ENCODE assay signal across 23 cellular contexts in genomic region chr19:45866400-45867176, GRCh38. TPM values are rescaled to one million over a fixed set of nuclear protein-coding genes. Genes with fewer than 3 reads are reported as not detected.
DNase-seq lines count a peak whose midpoint lies in the region; ATAC-seq, FAIRE-seq and TF ChIP-seq lines count a peak whose summit lies in the region.
"Had no signal": no experiment of that assay in that cellular context is flagged by ENCODE, and none has a peak within 500 bp of the region (broad histone marks: within the 10 kb centered on the region; RNA-seq: fewer than 3 reads in every experiment).

No MANE protein-coding gene starts in this region.

- POLR2A ChIA-PET in HepG2 (lab: Yijun Ruan, JAX), result interaction anchor here (0.9 to 13.2 kb wide), 3 partner anchors 10 to 29 kb away, joined by 3 to 388 read pairs (median 4); partner anchors contain the start of gene IRF2BP1

- intact Hi-C loops in HepG2 (cut with micrococcal nuclease; ENCODE audit: unreplicated experiment), result no loop called here
- intact Hi-C loops in activated T-helper 2 cell treated with anti-CD3 and anti-CD28 coated beads, Interferon-gamma antibody, Interleukin-2, Interleukin-4, amounts not matched to agents 10 μg/mL and 5 μg/mL and 100 μg/mL, durations not matched to agents 14 hours and 24 hours and 36 hours (cut with micrococcal nuclease), result no loop called here

- H3K79me2 ChIP-seq in HepG2 (ENCODE audit: insufficient read depth, low read length), result peaks cover 60% of the 10 kb centered on the region

- peaks cover 3 to 18% (median 10%) of the 10 kb centered on the region in 4 donors for H3K4me1 ChIP-seq in Peyer's patch
- H3K4me1 ChIP-seq in HepG2 (ENCODE audit: insufficient read depth, low read length), result peaks cover 57% of the 10 kb centered on the region
- no peaks in the 10 kb centered on the region for H3K4me1 ChIP-seq in small intestine (ENCODE audit: control insufficient read depth in 2 of 2, insufficient read depth in 1 of 2, low read depth in 1 of 2, low read length in 1 of 2)

- peak overlapping the region; percentile 80; the same call in 1 of the 2 replicates for H3K9ac ChIP-seq in HepG2 (ENCODE audit: insufficient read depth, low read depth, low read length)

- H3K36me3 ChIP-seq in Peyer's patch (no peaks in the 10 kb centered on the region), HepG2 (replicated peaks in 1 of 2; ENCODE audit: control insufficient read depth in 1 of 2, insufficient read depth in 2 of 2, low read length in 2 of 2) (no peaks in the 10 kb centered on the region; a peak in 1 of 5 replicates), small intestine (ENCODE audit: control insufficient read depth in 2 of 2, insufficient read depth in 2 of 2, low read length in 2 of 2) (no peaks in the 10 kb centered on the region)
- H3K36me3 ChIP-seq: gastrocnemius medialis, thyroid gland had no signal

- peaks cover 29% of the 10 kb centered on the region for H3K27me3 Mint-ChIP-seq in activated T-helper 2 cell treated with anti-CD3 and anti-CD28 coated beads, Interferon-gamma antibody, Interleukin-2, Interleukin-4, amounts not matched to agents 10 μg/mL and 5 μg/mL and 100 μg/mL, durations not matched to agents 14 hours and 24 hours and 36 hours (ENCODE audit: low read depth)

- H2AFZ ChIP-seq in HepG2 (ENCODE audit: low read length), result no peak overlapping the region

- H3K4me3 Mint-ChIP-seq in activated T-helper 2 cell treated with anti-CD3 and anti-CD28 coated beads, Interferon-gamma antibody, Interleukin-2, Interleukin-4, amounts not matched to agents 10 μg/mL and 5 μg/mL and 100 μg/mL, durations not matched to agents 14 hours and 24 hours and 36 hours (ENCODE audit: low read depth), result no peak overlapping the region

- no peak for TF ChIP-seq RAD21 in HepG2 (CRISPR knock-in tag; IDR thresholded peaks at IDR 0.05)

- TF ChIP-seq POLR2A in Peyer's patch (IDR thresholded peaks at IDR 0.05), result peak in 1 of 2 donors; percentile 40
- TF ChIP-seq POLR2A in HepG2 (IDR thresholded peaks at IDR 0.05; ENCODE audit: insufficient read depth in 1 of 2, low read depth in 2 of 2, low read length in 2 of 2), result no peak

- H3K27ac Mint-ChIP-seq in activated T-helper 2 cell treated with anti-CD3 and anti-CD28 coated beads, Interferon-gamma antibody, Interleukin-2, Interleukin-4, amounts not matched to agents 10 μg/mL and 5 μg/mL and 100 μg/mL, durations not matched to agents 14 hours and 24 hours and 36 hours, result no peak overlapping the region
- H3K27ac Mint-ChIP-seq: CD4-positive, CD25-positive, alpha-beta regulatory T cell had no signal

- FAIRE-seq in HepG2 (lab: Jason Lieb, UNC), result no peak
- FAIRE-seq in small intestine (lab: Jason Lieb, UNC), result no peak

- 0 out of 2 replicates have a peak, but pooled peaks cover 14% of the 10 kb centered on the region for H4K20me1 ChIP-seq in HepG2 (ENCODE audit: insufficient read depth, low read length)

- peak overlapping the region in 3 of 4 donors; percentile 63 to 68 (median 65) for H3K27ac ChIP-seq in Peyer's patch
- H3K27ac ChIP-seq in HepG2 (ENCODE audit: extremely low read length, insufficient read depth, low read length), result peak overlapping the region; percentile 49
- peak overlapping the region; percentile 52 to 65 for H3K27ac ChIP-seq in small intestine (ENCODE audit: low read depth in 1 of 2, low read length in 1 of 2)
- H3K27ac ChIP-seq: gastrocnemius medialis, thyroid gland, VCaP had no signal

- H3K9me3 ChIP-seq in Peyer's patch, result no peaks in the 10 kb centered on the region
- no peaks in the 10 kb centered on the region for H3K9me3 ChIP-seq in HepG2 (ENCODE audit: low read length)
- no peaks in the 10 kb centered on the region for H3K9me3 ChIP-seq in small intestine (ENCODE audit: control insufficient read depth, low read depth)
- H3K9me3 ChIP-seq: gastrocnemius medialis, thyroid gland had no signal

- TF ChIP-seq EP300 in HepG2 (IDR thresholded peaks at IDR 0.05; ENCODE audit: low read depth in 2 of 2, low read length in 2 of 2) (no peak), HepG2 (CRISPR knock-in tag; IDR thresholded peaks at IDR 0.05; ENCODE audit: borderline replicate concordance) (no peak)

- CTCF ChIA-PET in HepG2 (lab: Yijun Ruan, JAX; ENCODE audit: low intra/inter-chr PET ratio, low total read pairs), result interaction anchor here (5.8 kb wide), 1 partner anchor 17 kb away, joined by 263 read pairs; the partner anchor contains the start of gene IRF2BP1

- H3K4me1 Mint-ChIP-seq in activated T-helper 2 cell treated with anti-CD3 and anti-CD28 coated beads, Interferon-gamma antibody, Interleukin-2, Interleukin-4, amounts not matched to agents 10 μg/mL and 5 μg/mL and 100 μg/mL, durations not matched to agents 14 hours and 24 hours and 36 hours (ENCODE audit: low read depth), result peaks cover 18% of the 10 kb centered on the region

- 75% methylated on average over 7 of the region's 11 CpGs for WGBS in HepG2 (ENCODE audit: low lambda C conversion rate)
- WGBS in small intestine, 3 donors, result 9 to 47% (median 41%) methylated on average over 11 of the region's 11 CpGs

- H3K27me3 ChIP-seq in Peyer's patch, result no peaks in the 10 kb centered on the region
- H3K27me3 ChIP-seq in HepG2 (ENCODE audit: control insufficient read depth in 1 of 2, insufficient read depth in 2 of 2, low read length in 2 of 2), result no peaks in the 10 kb centered on the region; a peak in 1 of 5 replicates
- no peaks in the 10 kb centered on the region for H3K27me3 ChIP-seq in small intestine (ENCODE audit: control insufficient read depth in 2 of 2, insufficient read depth in 2 of 2, low read length in 2 of 2)

- DNase-seq in Peyer's patch (peak in 2 of 3 donors; percentile 52 to 69), HepG2 (ENCODE audit: low spot score) (no peak), small intestine (peak; percentile 76), NCI-H2029 (lab: John Stamatoyannopoulos, UW) (no peak)
- no peak for DNase-seq in stimulated activated naive CD4-positive, alpha-beta T cell treated with Interleukin-2 at 50 U/mL for 16 hours (lab: John Stamatoyannopoulos, UW)
- DNase-seq in activated T-helper 2 cell treated with anti-CD3 and anti-CD28 coated beads, Interferon-gamma antibody, Interleukin-2, Interleukin-4, amounts not matched to agents 10 μg/mL and 5 μg/mL and 100 μg/mL, durations not matched to agents 14 hours and 24 hours and 36 hours (ENCODE audit: low spot score), result no peak
- DNase-seq: activated CD4-positive, alpha-beta T cell treated with anti-CD3 and anti-CD28 coated beads, Interleukin-2, amount 50 U/mL, for 48 hours; activated naive CD4-positive, alpha-beta T cell treated with Interleukin-2 at 50 U/mL for 16 hours; amygdala; CD4-positive, CD25-positive, alpha-beta regulatory T cell; gastrocnemius medialis; HCEC 1CT; NCI-H1417; NCI-H2171; NCI-H526 treated with DMSO at 0.1 percent for 48 hours; stimulated activated CD4-positive, alpha-beta T cell treated with anti-CD3 and anti-CD28 coated beads, Interleukin-15, amount 100 ng/mL, for 24 hours; thyroid gland had no signal

- no peak for ATAC-seq in HepG2
- ATAC-seq: esophagus mucosa, gastrocnemius medialis, left lobe of liver had no signal

- H3K4me3 ChIP-seq in Peyer's patch (peak overlapping the region in 3 of 4 donors; percentile 8 to 88 (median 87)), HepG2 (replicated peaks in 1 of 3; ENCODE audit: insufficient read depth in 1 of 3, low read depth in 2 of 3, low read length in 3 of 3) (peak overlapping the region; percentile 90 to 97 (median 92)), small intestine (ENCODE audit: low read depth in 1 of 2, low read length in 2 of 2) (peak overlapping the region; percentile 17 to 39)
- H3K4me3 ChIP-seq: gastrocnemius medialis, thyroid gland had no signal

- no peaks in the 10 kb centered on the region for H3K9me3 Mint-ChIP-seq in activated T-helper 2 cell treated with anti-CD3 and anti-CD28 coated beads, Interferon-gamma antibody, Interleukin-2, Interleukin-4, amounts not matched to agents 10 μg/mL and 5 μg/mL and 100 μg/mL, durations not matched to agents 14 hours and 24 hours and 36 hours

- BruUV-seq in HepG2 (replicated peaks; lab: Mats Ljungman, UMichigan), result no TSS peak

- no peak for TF ChIP-seq CTCF in Peyer's patch (IDR thresholded peaks at IDR 0.05)
- TF ChIP-seq CTCF in HepG2 (CRISPR knock-in tag; IDR thresholded peaks at IDR 0.05), result no peak

- peaks cover 5% of the 10 kb centered on the region for H3K36me3 Mint-ChIP-seq in activated T-helper 2 cell treated with anti-CD3 and anti-CD28 coated beads, Interferon-gamma antibody, Interleukin-2, Interleukin-4, amounts not matched to agents 10 μg/mL and 5 μg/mL and 100 μg/mL, durations not matched to agents 14 hours and 24 hours and 36 hours (ENCODE audit: low read depth)
- H3K36me3 Mint-ChIP-seq: CD4-positive, CD25-positive, alpha-beta regulatory T cell had no signal

- in situ Hi-C loops in HepG2 (cut with HindIII; ENCODE audit: extremely low pct_ligation_motif_present, low pct_unique_long_range_greater_than_20kb), result no loop called here

- H3K4me2 ChIP-seq in HepG2 (ENCODE audit: low read depth, low read length), result peak overlapping the region; percentile 79

RNA-seq across cellular contexts. Expression of gene FOXA3, which starts 2.5 kb away (rescaled TPM):
- total RNA-seq in Peyer's patch (10 to 100 TPM in 3 of 4 donors, 1 to 10 TPM in 1; 9.1 to 17.0 (median 10.6) TPM), HepG2 (2016; rRNA removed; fragmentation: Illumina TruSeq; extraction: Trizol) (27.6 and 29.8 TPM in 2 replicates)
- 18.2 and 19.5 TPM in 2 replicates for total RNA-seq in HepG2 (2016; cell fraction: cytosol; rRNA removed; fragmentation: Illumina TruSeq; extraction: Trizol; ENCODE audit: low read depth)
- 27.8 and 29.1 TPM in 2 replicates for total RNA-seq in HepG2 (2016; cell fraction: insoluble cytoplasmic fraction; rRNA removed; fragmentation: Illumina TruSeq; extraction: Trizol)
- total RNA-seq in HepG2 (2016; cell fraction: membrane; rRNA removed; fragmentation: Illumina TruSeq; extraction: Trizol), result 34.4 and 34.7 TPM in 2 replicates
- total RNA-seq in HepG2 (2016; cell fraction: nucleus; rRNA removed; fragmentation: Illumina TruSeq; extraction: Trizol), result 12.7 and 14.6 TPM in 2 replicates
- polyA plus RNA-seq in HepG2 (2011; rRNA removed) (47.6 and 61.6 TPM in 2 replicates), small intestine (10 to 100 TPM; 15.7 to 24.8 (median 21.5) TPM)
- polyA plus RNA-seq in HepG2 (2011; cell fraction: cytosol; rRNA removed), result 51.9 and 75.3 TPM in 2 replicates
- polyA plus RNA-seq in HepG2 (2011; cell fraction: nucleus; rRNA removed), result 17.5 and 27.3 TPM in 2 replicates
- 16.1 and 27.5 TPM in 2 replicates for polyA plus RNA-seq in HepG2 (2012)
- 12.4 and 15.4 TPM in 2 replicates for polyA plus RNA-seq in HepG2 (2016; cell fraction: cytosol; fragmentation: Illumina TruSeq; extraction: Trizol; ENCODE audit: low read depth)
- polyA plus RNA-seq in HepG2 (2016; cell fraction: insoluble cytoplasmic fraction; fragmentation: Illumina TruSeq; extraction: Trizol; ENCODE audit: low read depth), result 32.3 and 32.7 TPM in 2 replicates
- polyA plus RNA-seq in HepG2 (2016; cell fraction: membrane; fragmentation: Illumina TruSeq; extraction: Trizol; ENCODE audit: low read depth), result 19.9 and 23.8 TPM in 2 replicates
- polyA plus RNA-seq in HepG2 (2016; cell fraction: nucleus; fragmentation: Illumina TruSeq; extraction: Trizol; ENCODE audit: insufficient read depth, low read depth), result 23.8 and 24.4 TPM in 2 replicates
- polyA minus RNA-seq in HepG2 (2011; rRNA and poly(A)+ RNA removed; ENCODE audit: low replicate concordance), result 0.42 and 103 TPM in 2 replicates
- polyA minus RNA-seq in HepG2 (2011; cell fraction: cytosol; rRNA and poly(A)+ RNA removed), result 27.8 and 30.5 TPM in 2 replicates
- polyA minus RNA-seq in HepG2 (2011; cell fraction: nucleus; rRNA and poly(A)+ RNA removed), result 7.2 and 12.8 TPM in 2 replicates
- total RNA-seq in activated T-helper 2 cell treated with anti-CD3 and anti-CD28 coated beads, Interferon-gamma antibody, Interleukin-2, Interleukin-4, amounts not matched to agents 10 μg/mL and 5 μg/mL and 100 μg/mL, durations not matched to agents 14 hours and 24 hours and 36 hours, result 0.37 and 0.60 TPM in 2 replicates
- total RNA-seq: cardiac septum; CD4-positive, CD25-positive, alpha-beta regulatory T cell; esophagus mucosa; gastrocnemius medialis; mononuclear cell; T-helper 1 cell treated with Interleukin-12 subunit alpha and Interleukin-12 subunit beta and Interleukin-4 antibody, amounts not matched to agents 30 ng/mL and 1 ng/mL, for 36 hours; thyroid gland had no signal
- polyA plus RNA-seq: CD4-positive, CD25-positive, alpha-beta regulatory T cell had no signal

RNA-seq across cellular contexts. Expression of gene SYMPK, which starts 3.6 kb away (rescaled TPM):
- total RNA-seq in Peyer's patch (100 to 1,000 TPM in 1 of 4 donors, 10 to 100 TPM in 3; 44.0 to 158 (median 90.3) TPM), HepG2 (2016; rRNA removed; fragmentation: Illumina TruSeq; extraction: Trizol) (19.9 and 21.9 TPM in 2 replicates)
- total RNA-seq in HepG2 (2016; cell fraction: cytosol; rRNA removed; fragmentation: Illumina TruSeq; extraction: Trizol; ENCODE audit: low read depth), result 9.2 and 10.2 TPM in 2 replicates
- 17.2 and 21.4 TPM in 2 replicates for total RNA-seq in HepG2 (2016; cell fraction: insoluble cytoplasmic fraction; rRNA removed; fragmentation: Illumina TruSeq; extraction: Trizol)
- total RNA-seq in HepG2 (2016; cell fraction: membrane; rRNA removed; fragmentation: Illumina TruSeq; extraction: Trizol), result 13.2 and 15.6 TPM in 2 replicates
- total RNA-seq in HepG2 (2016; cell fraction: nucleus; rRNA removed; fragmentation: Illumina TruSeq; extraction: Trizol), result 25.6 and 28.5 TPM in 2 replicates
- polyA plus RNA-seq in HepG2 (2011; rRNA removed) (55.7 and 67.8 TPM in 2 replicates), small intestine (100 to 1,000 TPM in 1 of 3 donors, 10 to 100 TPM in 2; 68.1 to 106 (median 76.7) TPM)
- polyA plus RNA-seq in HepG2 (2011; cell fraction: cytosol; rRNA removed), result 29.9 and 41.2 TPM in 2 replicates
- 174 and 217 TPM in 2 replicates for polyA plus RNA-seq in HepG2 (2011; cell fraction: nucleus; rRNA removed)
- polyA plus RNA-seq in HepG2 (2012), result 38.1 and 46.9 TPM in 2 replicates
- polyA plus RNA-seq in HepG2 (2016; cell fraction: cytosol; fragmentation: Illumina TruSeq; extraction: Trizol; ENCODE audit: low read depth), result 5.0 and 6.1 TPM in 2 replicates
- polyA plus RNA-seq in HepG2 (2016; cell fraction: insoluble cytoplasmic fraction; fragmentation: Illumina TruSeq; extraction: Trizol; ENCODE audit: low read depth), result 26.5 and 39.8 TPM in 2 replicates
- 10.4 and 10.6 TPM in 2 replicates for polyA plus RNA-seq in HepG2 (2016; cell fraction: membrane; fragmentation: Illumina TruSeq; extraction: Trizol; ENCODE audit: low read depth)
- polyA plus RNA-seq in HepG2 (2016; cell fraction: nucleus; fragmentation: Illumina TruSeq; extraction: Trizol; ENCODE audit: insufficient read depth, low read depth), result 86.7 and 87.3 TPM in 2 replicates
- polyA minus RNA-seq in HepG2 (2011; rRNA and poly(A)+ RNA removed; ENCODE audit: low replicate concordance), result 90.3 and 124 TPM in 2 replicates
- polyA minus RNA-seq in HepG2 (2011; cell fraction: cytosol; rRNA and poly(A)+ RNA removed), result 40.3 and 51.8 TPM in 2 replicates
- 40.8 and 43.1 TPM in 2 replicates for polyA minus RNA-seq in HepG2 (2011; cell fraction: nucleus; rRNA and poly(A)+ RNA removed)
- 121 and 131 TPM in 2 replicates for total RNA-seq in activated T-helper 2 cell treated with anti-CD3 and anti-CD28 coated beads, Interferon-gamma antibody, Interleukin-2, Interleukin-4, amounts not matched to agents 10 μg/mL and 5 μg/mL and 100 μg/mL, durations not matched to agents 14 hours and 24 hours and 36 hours

RNA-seq across cellular contexts. Expression of gene IRF2BP1, which starts 19.4 kb away (rescaled TPM):
- total RNA-seq in Peyer's patch (10 to 100 TPM; 18.2 to 26.4 (median 23.1) TPM), HepG2 (2016; rRNA removed; fragmentation: Illumina TruSeq; extraction: Trizol) (9.7 and 14.3 TPM in 2 replicates)
- 2.8 and 3.4 TPM in 2 replicates for total RNA-seq in HepG2 (2016; cell fraction: cytosol; rRNA removed; fragmentation: Illumina TruSeq; extraction: Trizol; ENCODE audit: low read depth)
- total RNA-seq in HepG2 (2016; cell fraction: insoluble cytoplasmic fraction; rRNA removed; fragmentation: Illumina TruSeq; extraction: Trizol), result 10.5 and 13.6 TPM in 2 replicates
- 8.1 and 9.5 TPM in 2 replicates for total RNA-seq in HepG2 (2016; cell fraction: membrane; rRNA removed; fragmentation: Illumina TruSeq; extraction: Trizol)
- total RNA-seq in HepG2 (2016; cell fraction: nucleus; rRNA removed; fragmentation: Illumina TruSeq; extraction: Trizol), result 5.7 and 6.8 TPM in 2 replicates
- polyA plus RNA-seq in HepG2 (2011; rRNA removed) (4.3 and 6.1 TPM in 2 replicates), small intestine (10 to 100 TPM; 14.5 to 16.7 (median 14.6) TPM)
- polyA plus RNA-seq in HepG2 (2011; cell fraction: cytosol; rRNA removed), result 4.2 and 8.1 TPM in 2 replicates
- 6.3 and 6.9 TPM in 2 replicates for polyA plus RNA-seq in HepG2 (2011; cell fraction: nucleus; rRNA removed)
- polyA plus RNA-seq in HepG2 (2012), result 6.9 and 7.1 TPM in 2 replicates
- polyA plus RNA-seq in HepG2 (2016; cell fraction: cytosol; fragmentation: Illumina TruSeq; extraction: Trizol; ENCODE audit: low read depth), result 2.7 TPM in 2 replicates
- polyA plus RNA-seq in HepG2 (2016; cell fraction: insoluble cytoplasmic fraction; fragmentation: Illumina TruSeq; extraction: Trizol; ENCODE audit: low read depth), result 13.7 and 14.2 TPM in 2 replicates
- polyA plus RNA-seq in HepG2 (2016; cell fraction: membrane; fragmentation: Illumina TruSeq; extraction: Trizol; ENCODE audit: low read depth), result 5.9 and 6.5 TPM in 2 replicates
- 10.3 and 12.1 TPM in 2 replicates for polyA plus RNA-seq in HepG2 (2016; cell fraction: nucleus; fragmentation: Illumina TruSeq; extraction: Trizol; ENCODE audit: insufficient read depth, low read depth)
- polyA minus RNA-seq in HepG2 (2011; rRNA and poly(A)+ RNA removed; ENCODE audit: low replicate concordance), result 9.0 and 16.6 TPM in 2 replicates
- 10.0 and 10.9 TPM in 2 replicates for polyA minus RNA-seq in HepG2 (2011; cell fraction: cytosol; rRNA and poly(A)+ RNA removed)
- 5.2 and 7.0 TPM in 2 replicates for polyA minus RNA-seq in HepG2 (2011; cell fraction: nucleus; rRNA and poly(A)+ RNA removed)
- 15.7 and 17.1 TPM in 2 replicates for total RNA-seq in activated T-helper 2 cell treated with anti-CD3 and anti-CD28 coated beads, Interferon-gamma antibody, Interleukin-2, Interleukin-4, amounts not matched to agents 10 μg/mL and 5 μg/mL and 100 μg/mL, durations not matched to agents 14 hours and 24 hours and 36 hours

RNA-seq across cellular contexts. Expression of gene MYPOP, which starts 35.8 kb away (rescaled TPM):
- total RNA-seq in Peyer's patch (10 to 100 TPM in 3 of 4 donors, 1 to 10 TPM in 1; 4.1 to 17.7 (median 14.2) TPM), HepG2 (2016; rRNA removed; fragmentation: Illumina TruSeq; extraction: Trizol) (2.7 TPM in 2 replicates)
- 4.3 and 5.1 TPM in 2 replicates for total RNA-seq in HepG2 (2016; cell fraction: cytosol; rRNA removed; fragmentation: Illumina TruSeq; extraction: Trizol; ENCODE audit: low read depth)
- total RNA-seq in HepG2 (2016; cell fraction: insoluble cytoplasmic fraction; rRNA removed; fragmentation: Illumina TruSeq; extraction: Trizol), result 1.9 and 2.9 TPM in 2 replicates
- 9.0 and 9.5 TPM in 2 replicates for total RNA-seq in HepG2 (2016; cell fraction: membrane; rRNA removed; fragmentation: Illumina TruSeq; extraction: Trizol)
- 2.3 and 2.8 TPM in 2 replicates for total RNA-seq in HepG2 (2016; cell fraction: nucleus; rRNA removed; fragmentation: Illumina TruSeq; extraction: Trizol)
- polyA plus RNA-seq in HepG2 (2011; rRNA removed) (2.2 and 2.3 TPM in 2 replicates), small intestine (10 to 100 TPM in 1 of 3 donors, 1 to 10 TPM in 2; 4.8 to 10.7 (median 7.3) TPM)
- polyA plus RNA-seq in HepG2 (2011; cell fraction: cytosol; rRNA removed), result 1.5 and 1.6 TPM in 2 replicates
- 5.0 and 5.9 TPM in 2 replicates for polyA plus RNA-seq in HepG2 (2011; cell fraction: nucleus; rRNA removed)
- 5.1 and 6.0 TPM in 2 replicates for polyA plus RNA-seq in HepG2 (2012)
- 21.8 and 22.7 TPM in 2 replicates for polyA plus RNA-seq in HepG2 (2016; cell fraction: cytosol; fragmentation: Illumina TruSeq; extraction: Trizol; ENCODE audit: low read depth)
- polyA plus RNA-seq in HepG2 (2016; cell fraction: insoluble cytoplasmic fraction; fragmentation: Illumina TruSeq; extraction: Trizol; ENCODE audit: low read depth), result 6.5 and 9.2 TPM in 2 replicates
- polyA plus RNA-seq in HepG2 (2016; cell fraction: membrane; fragmentation: Illumina TruSeq; extraction: Trizol; ENCODE audit: low read depth), result 27.3 and 32.0 TPM in 2 replicates
- 16.7 and 17.0 TPM in 2 replicates for polyA plus RNA-seq in HepG2 (2016; cell fraction: nucleus; fragmentation: Illumina TruSeq; extraction: Trizol; ENCODE audit: insufficient read depth, low read depth)
- polyA minus RNA-seq in HepG2 (2011; rRNA and poly(A)+ RNA removed; ENCODE audit: low replicate concordance), result 0.23 and 1.9 TPM in 2 replicates
- 2.7 and 2.8 TPM in 2 replicates for polyA minus RNA-seq in HepG2 (2011; cell fraction: cytosol; rRNA and poly(A)+ RNA removed)
- polyA minus RNA-seq in HepG2 (2011; cell fraction: nucleus; rRNA and poly(A)+ RNA removed), result 2.4 TPM in 2 replicates
- 7.3 and 8.6 TPM in 2 replicates for total RNA-seq in activated T-helper 2 cell treated with anti-CD3 and anti-CD28 coated beads, Interferon-gamma antibody, Interleukin-2, Interleukin-4, amounts not matched to agents 10 μg/mL and 5 μg/mL and 100 μg/mL, durations not matched to agents 14 hours and 24 hours and 36 hours

RNA-seq across cellular contexts. Expression of gene NANOS2, which starts 48.0 kb away (rescaled TPM):
- total RNA-seq in Peyer's patch (not detected), HepG2 (2016; rRNA removed; fragmentation: Illumina TruSeq; extraction: Trizol) (not detected in 2 replicates)
- not detected in 2 replicates for total RNA-seq in HepG2 (2016; cell fraction: cytosol; rRNA removed; fragmentation: Illumina TruSeq; extraction: Trizol; ENCODE audit: low read depth)
- not detected in 2 replicates for total RNA-seq in HepG2 (2016; cell fraction: insoluble cytoplasmic fraction; rRNA removed; fragmentation: Illumina TruSeq; extraction: Trizol)
- not detected in 2 replicates for total RNA-seq in HepG2 (2016; cell fraction: membrane; rRNA removed; fragmentation: Illumina TruSeq; extraction: Trizol)
- total RNA-seq in HepG2 (2016; cell fraction: nucleus; rRNA removed; fragmentation: Illumina TruSeq; extraction: Trizol), result not detected in 2 replicates
- polyA plus RNA-seq in HepG2 (2011; rRNA removed) (not detected in 2 replicates), small intestine (not detected)
- not detected in 2 replicates for polyA plus RNA-seq in HepG2 (2011; cell fraction: cytosol; rRNA removed)
- polyA plus RNA-seq in HepG2 (2011; cell fraction: nucleus; rRNA removed), result 0.07 TPM in 1 of 2 replicates, not detected in the other
- not detected in 2 replicates for polyA plus RNA-seq in HepG2 (2012)
- polyA plus RNA-seq in HepG2 (2016; cell fraction: cytosol; fragmentation: Illumina TruSeq; extraction: Trizol; ENCODE audit: low read depth), result not detected in 2 replicates
- not detected in 2 replicates for polyA plus RNA-seq in HepG2 (2016; cell fraction: insoluble cytoplasmic fraction; fragmentation: Illumina TruSeq; extraction: Trizol; ENCODE audit: low read depth)
- not detected in 2 replicates for polyA plus RNA-seq in HepG2 (2016; cell fraction: membrane; fragmentation: Illumina TruSeq; extraction: Trizol; ENCODE audit: low read depth)
- not detected in 2 replicates for polyA plus RNA-seq in HepG2 (2016; cell fraction: nucleus; fragmentation: Illumina TruSeq; extraction: Trizol; ENCODE audit: insufficient read depth, low read depth)
- polyA minus RNA-seq in HepG2 (2011; rRNA and poly(A)+ RNA removed; ENCODE audit: low replicate concordance), result not detected in 2 replicates
- polyA minus RNA-seq in HepG2 (2011; cell fraction: cytosol; rRNA and poly(A)+ RNA removed), result not detected in 2 replicates
- not detected in 2 replicates for polyA minus RNA-seq in HepG2 (2011; cell fraction: nucleus; rRNA and poly(A)+ RNA removed)
- total RNA-seq in activated T-helper 2 cell treated with anti-CD3 and anti-CD28 coated beads, Interferon-gamma antibody, Interleukin-2, Interleukin-4, amounts not matched to agents 10 μg/mL and 5 μg/mL and 100 μg/mL, durations not matched to agents 14 hours and 24 hours and 36 hours, result not detected in 2 replicates
- total RNA-seq: cardiac septum; CD4-positive, CD25-positive, alpha-beta regulatory T cell; esophagus mucosa; gastrocnemius medialis; left lobe of liver; mononuclear cell; T-helper 1 cell treated with Interleukin-12 subunit alpha and Interleukin-12 subunit beta and Interleukin-4 antibody, amounts not matched to agents 30 ng/mL and 1 ng/mL, for 36 hours; thyroid gland had no signal
- polyA plus RNA-seq: CD4-positive, CD25-positive, alpha-beta regulatory T cell had no signal

Comparison
In these comparisons a context has a peak if more than half of its experiments do, and no peak if none do; other contexts are left out.
1. DNase-seq: peak in Peyer's patch (2 of 3) and small intestine (single experiment); none in HepG2 (single experiment), stimulated activated naive CD4-positive, alpha-beta T cell treated with Interleukin-2 at 50 U/mL for 16 hours (single experiment), NCI-H2029 (single experiment) and activated T-helper 2 cell treated with anti-CD3 and anti-CD28 coated beads, Interferon-gamma antibody, Interleukin-2, Interleukin-4, amounts not matched to agents 10 μg/mL and 5 μg/mL and 100 μg/mL, durations not matched to agents 14 hours and 24 hours and 36 hours (single experiment).
2. H3K4me3 ChIP-seq: peak in every context shown above with its lines; median percentile 92 in HepG2; 87 in Peyer's patch; 28 in small intestine.
3. Peak in every context shown above with its lines, with median percentiles within 50 percentile points of each other: H3K27ac ChIP-seq.